25 cellular contexts compared by ENCODE assay signal in the genomic region with DNA sequence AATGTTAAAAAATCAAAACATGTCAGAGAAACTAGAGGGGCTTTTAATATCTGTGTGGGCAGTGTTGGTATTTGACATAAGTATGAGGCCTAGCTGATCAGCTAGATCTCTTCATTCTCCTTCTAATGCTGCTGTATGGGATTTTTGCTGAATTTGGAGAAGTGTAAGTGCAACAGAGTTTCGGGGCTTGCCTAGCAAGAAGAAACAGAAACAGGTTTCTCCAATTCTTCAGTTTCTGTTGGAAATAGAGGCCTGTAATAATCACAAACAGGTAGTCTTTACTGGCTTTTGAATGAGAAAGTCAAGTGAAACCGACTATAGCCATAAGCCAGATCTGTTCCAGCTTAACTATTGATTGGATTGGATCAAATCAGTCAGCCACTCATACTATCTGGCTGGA.
"Had no signal": no experiment of that assay in that cellular context is flagged by ENCODE, and none has a peak within 500 bp of the region (broad histone marks: within the 10 kb centered on the region; RNA-seq: fewer than 3 reads in every experiment).

No MANE protein-coding gene starts in this region.

- H3K9me3 Mint-ChIP-seq: nephron progenitor cell; neural progenitor cell; stimulated activated memory B cell treated with anti-CD40 and anti-IgM and Interleukin-4, amounts not matched to agents 10 μg/mL and 1 μg/mL and 100 μg/mL, for 72 hours; type B pancreatic cell had no signal

- H3K9ac ChIP-seq: neural progenitor cell had no signal

- H3K4me1 ChIP-seq: left ventricle myocardium inferior, neural progenitor cell, right atrium auricular region, right lobe of liver, tibial nerve, uterus had no signal

- H3K4me3 ChIP-seq: left ventricle myocardium inferior, lung, neural progenitor cell, ovary, right atrium auricular region, right lobe of liver, smooth muscle cell, tibial nerve, uterus had no signal

- H3K9me3 ChIP-seq: left ventricle myocardium inferior, ovary, right atrium auricular region, right lobe of liver, tibial nerve, uterus had no signal

- H3K27ac Mint-ChIP-seq: mesothelial cell of epicardium; naive B cell; natural killer cell; nephron progenitor cell; neural progenitor cell; progenitor cell of endocrine pancreas; stimulated activated memory B cell treated with anti-CD40 and anti-IgM and Interleukin-4, amounts not matched to agents 10 μg/mL and 1 μg/mL and 100 μg/mL, for 72 hours; stimulated activated naive CD8-positive, alpha-beta T cell treated with anti-CD3 and anti-CD28 coated beads, Interleukin-15, amount 100 ng/mL, for 72 hours; type B pancreatic cell had no signal

- H3K4me3 Mint-ChIP-seq: mesothelial cell of epicardium; naive B cell; natural killer cell; nephron progenitor cell; neural progenitor cell; stimulated activated memory B cell treated with anti-CD40 and anti-IgM and Interleukin-4, amounts not matched to agents 10 μg/mL and 1 μg/mL and 100 μg/mL, for 72 hours; stimulated activated naive CD8-positive, alpha-beta T cell treated with anti-CD3 and anti-CD28 coated beads, Interleukin-15, amount 100 ng/mL, for 72 hours; type B pancreatic cell had no signal

- H3K36me3 ChIP-seq: left ventricle myocardium inferior, neural progenitor cell, ovary, right atrium auricular region, right lobe of liver, tibial nerve, uterus had no signal

- H3K4me1 Mint-ChIP-seq: mesothelial cell of epicardium; naive B cell; natural killer cell; nephron progenitor cell; neural progenitor cell; stimulated activated memory B cell treated with anti-CD40 and anti-IgM and Interleukin-4, amounts not matched to agents 10 μg/mL and 1 μg/mL and 100 μg/mL, for 72 hours; stimulated activated naive CD8-positive, alpha-beta T cell treated with anti-CD3 and anti-CD28 coated beads, Interleukin-15, amount 100 ng/mL, for 72 hours had no signal

- H3K27me3 Mint-ChIP-seq: naive B cell; progenitor cell of endocrine pancreas; stimulated activated memory B cell treated with anti-CD40 and anti-IgM and Interleukin-4, amounts not matched to agents 10 μg/mL and 1 μg/mL and 100 μg/mL, for 72 hours; stimulated activated naive CD8-positive, alpha-beta T cell treated with anti-CD3 and anti-CD28 coated beads, Interleukin-15, amount 100 ng/mL, for 72 hours; type B pancreatic cell had no signal

- H3K27ac ChIP-seq: left ventricle myocardium inferior, neural progenitor cell, ovary, right atrium auricular region, right lobe of liver, tibial nerve, uterus had no signal

- H3K27me3 ChIP-seq: neural progenitor cell, ovary, right atrium auricular region, right lobe of liver, tibial nerve, uterus had no signal

- H3K36me3 Mint-ChIP-seq: mesothelial cell of epicardium; naive B cell; natural killer cell; neural progenitor cell; stimulated activated memory B cell treated with anti-CD40 and anti-IgM and Interleukin-4, amounts not matched to agents 10 μg/mL and 1 μg/mL and 100 μg/mL, for 72 hours; type B pancreatic cell had no signal

- H2AFZ ChIP-seq: neural progenitor cell had no signal

- DNase-seq: islet precursor cell; left ventricle myocardium inferior; mesendoderm; naive B cell; natural killer cell; nephron progenitor cell; ovary; right lobe of liver; stimulated activated CD4-positive, alpha-beta T cell treated with anti-CD3 and anti-CD28 coated beads, Interleukin-1b, Interleukin-23, amount 100 ng/mL, for 48 hours; stimulated activated CD4-positive, alpha-beta T cell treated with anti-CD3 and anti-CD28 coated beads, Interleukin-2, amount 100 ng/mL, for 48 hours; stimulated activated CD4-positive, alpha-beta T cell treated with anti-CD3 and anti-CD28 coated beads, Interleukin-4, amount 100 ng/mL, for 4 hours; stimulated activated CD8-positive, alpha-beta memory T cell treated with anti-CD3 and anti-CD28 coated beads, Interleukin-4, amount 100 ng/mL, for 48 hours; stimulated activated naive CD4-positive, alpha-beta T cell treated with Interleukin-2 at 50 U/mL for 16 hours; stimulated activated naive CD8-positive, alpha-beta T cell treated with anti-CD3 and anti-CD28 coated beads, Interleukin-15, amount 100 ng/mL, for 72 hours; substantia nigra; uterus had no signal

- H3K4me2 ChIP-seq: neural progenitor cell, smooth muscle cell had no signal
